21 cellular contexts compared by ENCODE assay signal in genomic region chr16:52581530-52581929, GRCh38. TPM values are rescaled to one million over a fixed set of nuclear protein-coding genes. Genes with fewer than 3 reads are reported as not detected.
DNase-seq lines count a peak whose midpoint lies in the region; ATAC-seq, FAIRE-seq and TF ChIP-seq lines count a peak whose summit lies in the region.
"Had no signal": no experiment of that assay in that cellular context is flagged by ENCODE, and none has a peak within 500 bp of the region (broad histone marks: within the 10 kb centered on the region; RNA-seq: fewer than 3 reads in every experiment).

No MANE protein-coding gene starts in this region.

- H3K27me3 Mint-ChIP-seq in WTC11 (ENCODE audit: low read depth): no peaks in the 10 kb centered on the region
- H3K27me3 Mint-ChIP-seq: activated CD4-positive, alpha-beta T cell treated with anti-CD3 and anti-CD28 coated beads for 36 hours; IgD-negative memory B cell; natural killer cell treated with Interleukin-12 subunit alpha and Interleukin-12 subunit beta and Interleukin-15 and Interleukin-18, amount 100 ng/mL, for 72 hours had no signal

- peaks cover 23% of the 10 kb centered on the region for H3K9me3 Mint-ChIP-seq in WTC11

- CTCF ChIA-PET in WTC11 (lab: Charles Lee): no interaction called here
- CTCF ChIA-PET in GM10248 (lab: Yijun Ruan, JAX): no interaction called here

- no peaks in the 10 kb centered on the region for H3K27me3 ChIP-seq in pancreas
- H3K27me3 ChIP-seq: suprapubic skin had no signal

- H3K27ac ChIP-seq in pancreas: no peak overlapping the region
- H3K27ac ChIP-seq: suprapubic skin had no signal

- H3K27ac Mint-ChIP-seq in WTC11: no peak overlapping the region
- H3K27ac Mint-ChIP-seq: activated CD4-positive, alpha-beta T cell treated with anti-CD3 and anti-CD28 coated beads for 36 hours; activated naive CD4-positive, alpha-beta T cell treated with anti-CD3 and anti-CD28 coated beads for 36 hours; brain; IgD-negative memory B cell; natural killer cell treated with Interleukin-12 subunit alpha and Interleukin-12 subunit beta and Interleukin-15 and Interleukin-18, amount 100 ng/mL, for 72 hours had no signal

- peaks cover 18 to 37% (median 34%) of the 10 kb centered on the region in 3 donors for H3K4me1 ChIP-seq in pancreas
- H3K4me1 ChIP-seq: suprapubic skin had no signal

- no peaks in the 10 kb centered on the region for H3K36me3 ChIP-seq in pancreas
- H3K36me3 ChIP-seq: suprapubic skin had no signal

- peaks cover 18% of the 10 kb centered on the region for H3K4me1 Mint-ChIP-seq in WTC11
- H3K4me1 Mint-ChIP-seq: activated CD4-positive, alpha-beta T cell treated with anti-CD3 and anti-CD28 coated beads for 36 hours; IgD-negative memory B cell had no signal

- intact Hi-C loops in pancreas (cut with DNase I): no loop called here

- POLR2A ChIA-PET in WTC11 (lab: Charles Lee) (no interaction called here), GM10248 (lab: Yijun Ruan, JAX) (no interaction called here)

- ATAC-seq in WTC11 (no peak), pancreas (peak; percentile 36 to 56 (median 42)), GM18870 (IDR thresholded peaks at IDR 0.05; ENCODE audit: unreplicated experiment) (no peak)
- ATAC-seq: activated CD4-positive, alpha-beta T cell treated with anti-CD3 and anti-CD28 coated beads for 36 hours; natural killer cell treated with Interleukin-12 subunit alpha and Interleukin-12 subunit beta and Interleukin-15 and Interleukin-18, amount 100 ng/mL, for 72 hours had no signal

- H3K4me3 Mint-ChIP-seq in WTC11: no peak overlapping the region
- H3K4me3 Mint-ChIP-seq: activated CD4-positive, alpha-beta T cell treated with anti-CD3 and anti-CD28 coated beads for 36 hours; activated naive CD4-positive, alpha-beta T cell treated with anti-CD3 and anti-CD28 coated beads for 36 hours; brain; IgD-negative memory B cell; natural killer cell treated with Interleukin-12 subunit alpha and Interleukin-12 subunit beta and Interleukin-15 and Interleukin-18, amount 100 ng/mL, for 72 hours had no signal

- no peaks in the 10 kb centered on the region for H3K9me3 ChIP-seq in pancreas
- H3K9me3 ChIP-seq: suprapubic skin had no signal

- DNase-seq in NCI-H748 (lab: John Stamatoyannopoulos, UW; ENCODE audit: unreplicated experiment): peak; percentile 27
- DNase-seq in NCI-H748 treated with DMSO at 0.1 percent for 48 hours (lab: John Stamatoyannopoulos, UW): no peak
- DNase-seq in LNCaP clone FGC (ENCODE audit: low read depth): no peak
- no peak for DNase-seq in WTC11 (ENCODE audit: low spot score)
- no peak for DNase-seq in pancreas
- no peak for DNase-seq in GM10248 (ENCODE audit: extremely low spot score)
- no peak for DNase-seq in COLO668 (lab: John Stamatoyannopoulos, UW; ENCODE audit: unreplicated experiment)
- DNase-seq: activated CD4-positive, alpha-beta T cell treated with anti-CD3 and anti-CD28 coated beads for 36 hours; activated CD8-positive, alpha-beta memory T cell treated with anti-CD3 and anti-CD28 coated beads, Interleukin-2, amount 50 U/mL, for 4 hours; activated naive CD4-positive, alpha-beta T cell treated with anti-CD3 and anti-CD28 coated beads for 36 hours; NCI-H1417 treated with DMSO at 0.1 percent for 48 hours; NCI-H446 treated with DMSO at 0.1 percent for 48 hours; T-helper 2 cell had no signal

- H3K4me3 ChIP-seq in LNCaP clone FGC (ENCODE audit: low read depth, low read length) (no peak overlapping the region), pancreas (no peak overlapping the region)
- H3K4me3 ChIP-seq: suprapubic skin had no signal

- 84 to 87% methylated on average over 4 of the region's 4 CpGs for WGBS in pancreas, 2 donors

- TF ChIP-seq CTCF in LNCaP clone FGC (IDR thresholded peaks at IDR 0.05; ENCODE audit: control insufficient read depth, extremely low read depth, insufficient read depth): peak; percentile 34
- TF ChIP-seq CTCF in WTC11 (IDR thresholded peaks at IDR 0.05): no peak
- TF ChIP-seq CTCF in pancreas (IDR thresholded peaks at IDR 0.05): peak in 1 of 4 donors; percentile 9
- TF ChIP-seq CTCF in GM10248 (IDR thresholded peaks at IDR 0.05; ENCODE audit: control extremely low read depth, extremely low read depth, low read depth, missing control alignments): no peak

- no peaks in the 10 kb centered on the region; the same call in 1 of the 2 replicates for H3K36me3 Mint-ChIP-seq in WTC11
- H3K36me3 Mint-ChIP-seq: brain; IgD-negative memory B cell; natural killer cell treated with Interleukin-12 subunit alpha and Interleukin-12 subunit beta and Interleukin-15 and Interleukin-18, amount 100 ng/mL, for 72 hours had no signal

- no peak for FAIRE-seq in pancreas (lab: Jason Lieb, UNC)
- FAIRE-seq: H54 had no signal

TF ChIP-seq in WTC11, 78 proteins besides CTCF, POLR2A, EP300 and RAD21:
- 0 out of 2 replicates have a peak, but pooled peaks have one; percentile 18 for TF ChIP-seq ZNF121 (CRISPR knock-in tag; IDR thresholded peaks at IDR 0.05)
- TF ChIP-seq HMGA2 (CRISPR knock-in tag; IDR thresholded peaks at IDR 0.05): no peak

RNA-seq across cellular contexts. Expression of gene TOX3, which starts 34.6 kb away (rescaled TPM):
- total RNA-seq in WTC11 (2021) (17.6 to 20.2 TPM (median 19.3 TPM) in 3 replicates), pancreas (1 to 10 TPM; 3.2 to 6.1 (median 4.2) TPM)
- 1 to 10 TPM; 1.1 to 4.6 TPM for polyA plus RNA-seq in pancreas
- total RNA-seq: activated CD4-positive, alpha-beta T cell treated with anti-CD3 and anti-CD28 coated beads for 36 hours; activated naive CD4-positive, alpha-beta T cell treated with anti-CD3 and anti-CD28 coated beads for 36 hours; fibroblast of lung; lung microvascular endothelial cell; natural killer cell treated with Interleukin-12 subunit alpha and Interleukin-12 subunit beta and Interleukin-15 and Interleukin-18, amount 100 ng/mL, for 72 hours had no signal
- polyA plus RNA-seq: fibroblast of lung, IgD-negative memory B cell had no signal

Comparison
In these comparisons a context has a peak if more than half of its experiments do, and no peak if none do; other contexts are left out.
1. ATAC-seq: peak in pancreas (4 of 4); none in WTC11 (single experiment) and GM18870 (single experiment).